8 cellular contexts compared by ENCODE assay signal in the genomic region with DNA sequence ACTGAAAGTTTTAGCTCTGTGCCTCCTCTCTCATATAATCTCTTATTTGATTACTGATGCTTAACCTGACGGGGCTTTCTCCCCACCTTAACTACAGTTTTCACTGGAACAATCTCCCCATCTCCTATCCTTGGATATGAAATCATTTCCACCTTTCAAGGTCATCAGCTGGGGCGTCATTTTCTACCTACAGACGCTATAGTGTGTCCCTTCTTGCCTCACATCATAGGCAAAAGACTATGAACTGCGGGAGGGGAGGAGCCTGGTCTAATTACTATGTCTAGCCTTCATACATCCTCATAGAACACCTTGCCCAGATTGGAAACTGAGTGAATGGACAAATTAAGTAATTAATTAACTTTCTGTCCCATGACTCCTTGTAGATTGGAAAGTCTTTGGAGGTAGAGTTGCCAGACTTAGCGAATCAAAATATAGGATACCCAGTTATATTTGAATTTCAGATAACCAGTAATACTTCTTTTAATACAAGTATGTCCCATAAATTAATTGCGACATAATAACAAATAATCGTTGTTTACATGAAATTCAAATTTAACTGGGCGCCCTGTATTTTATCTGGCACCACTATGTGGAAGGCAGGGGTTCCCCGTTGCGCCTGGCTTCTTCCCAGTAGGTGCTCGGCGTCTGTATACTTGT. TPM values are rescaled to one million over a fixed set of nuclear protein-coding genes. Genes with fewer than 3 reads are reported as not detected.
DNase-seq lines count a peak whose midpoint lies in the region; ATAC-seq lines count a peak whose summit lies in the region.

No MANE protein-coding gene starts in this region.

- peaks cover 0 to 15% (median 5%) of the 10 kb centered on the region in 11 experiments; a peak in 8 of 22 replicates for H3K27me3 ChIP-seq in BLaER1 treated with 17β-estradiol and CSF1 and Interleukin-3, amounts not matched to agents 10 nM and 100 nM
- H3K27me3 ChIP-seq in effector memory CD4-positive, alpha-beta T cell (replicated peaks; ENCODE audit: control insufficient read depth, insufficient read depth, low read length, poor library complexity, severe bottlenecking): no peaks in the 10 kb centered on the region

- peak; percentile 52 for ATAC-seq in GM21528 (IDR thresholded peaks at IDR 0.05; ENCODE audit: low FRiP score, unreplicated experiment)
- ATAC-seq in natural killer cell treated with Interleukin-12 subunit alpha and Interleukin-12 subunit beta and Interleukin-15 and Interleukin-18, amount 100 ng/mL, for 72 hours: peak in 1 of 2 donors; percentile 52
- ATAC-seq in HG03139 (IDR thresholded peaks at IDR 0.05; ENCODE audit: unreplicated experiment): no peak

- peaks cover 9 to 49% (median 12%) of the 10 kb centered on the region in 10 experiments for H3K4me1 ChIP-seq in BLaER1 treated with 17β-estradiol and CSF1 and Interleukin-3, amounts not matched to agents 10 nM and 100 nM
- peaks cover 7% of the 10 kb centered on the region for H3K4me1 ChIP-seq in effector memory CD4-positive, alpha-beta T cell (ENCODE audit: control insufficient read depth, insufficient read depth, low read length, poor library complexity, severe bottlenecking)

- H3K9ac ChIP-seq in BLaER1 treated with 17β-estradiol and CSF1 and Interleukin-3, amounts not matched to agents 10 nM and 100 nM: peak overlapping the region; percentile 56 to 89 (median 83); a peak in 21 of 22 replicates

- peaks cover 0 to 5% (median 0%) of the 10 kb centered on the region in 11 experiments; a peak in 2 of 22 replicates for H3K9me3 ChIP-seq in BLaER1 treated with 17β-estradiol and CSF1 and Interleukin-3, amounts not matched to agents 10 nM and 100 nM (replicated peaks in 1 of 11)
- H3K9me3 ChIP-seq in effector memory CD4-positive, alpha-beta T cell (ENCODE audit: control insufficient read depth, low read length): no peaks in the 10 kb centered on the region

- peak overlapping the region; percentile 72 to 88 (median 78) for H3K4me3 ChIP-seq in BLaER1 treated with 17β-estradiol and CSF1 and Interleukin-3, amounts not matched to agents 10 nM and 100 nM
- H3K4me3 ChIP-seq in effector memory CD4-positive, alpha-beta T cell (ENCODE audit: insufficient read depth, low read depth, low read length, poor library complexity, severe bottlenecking): peak overlapping the region; percentile 69

- DNase-seq in NCI-H2227 treated with DMSO at 0.1 percent for 48 hours (lab: John Stamatoyannopoulos, UW) (peak; percentile 36), HuH-7.5 (ENCODE audit: low spot score) (no peak), ureter (ENCODE audit: low spot score) (no peak)
- no peak for DNase-seq in effector memory CD4-positive, alpha-beta T cell
- DNase-seq in natural killer cell treated with Interleukin-12 subunit alpha and Interleukin-12 subunit beta and Interleukin-15 and Interleukin-18, amount 100 ng/mL, for 72 hours (ENCODE audit: low spot score): no peak

- peak overlapping the region; percentile 32 to 73 (median 59) for H3K4me2 ChIP-seq in BLaER1 treated with 17β-estradiol and CSF1 and Interleukin-3, amounts not matched to agents 10 nM and 100 nM

- H3K27ac ChIP-seq in BLaER1 treated with 17β-estradiol and CSF1 and Interleukin-3, amounts not matched to agents 10 nM and 100 nM: peak overlapping the region in 10 of 11 experiments; percentile 25 to 84 (median 71); a peak in 19 of 22 replicates
- peak overlapping the region; percentile 85 for H3K27ac ChIP-seq in effector memory CD4-positive, alpha-beta T cell (ENCODE audit: insufficient read depth, low read length, poor library complexity, severe bottlenecking)

- H3K36me3 Mint-ChIP-seq in natural killer cell treated with Interleukin-12 subunit alpha and Interleukin-12 subunit beta and Interleukin-15 and Interleukin-18, amount 100 ng/mL, for 72 hours: no peaks in the 10 kb centered on the region

- no peaks in the 10 kb centered on the region for H3K9me3 Mint-ChIP-seq in natural killer cell treated with Interleukin-12 subunit alpha and Interleukin-12 subunit beta and Interleukin-15 and Interleukin-18, amount 100 ng/mL, for 72 hours

- peak overlapping the region; percentile 88 to 92 for H3K27ac Mint-ChIP-seq in natural killer cell treated with Interleukin-12 subunit alpha and Interleukin-12 subunit beta and Interleukin-15 and Interleukin-18, amount 100 ng/mL, for 72 hours

- H3K4me1 Mint-ChIP-seq in natural killer cell treated with Interleukin-12 subunit alpha and Interleukin-12 subunit beta and Interleukin-15 and Interleukin-18, amount 100 ng/mL, for 72 hours (ENCODE audit: low read depth in 2 of 2): peaks cover 22 to 25% of the 10 kb centered on the region in 2 donors

- no peaks in the 10 kb centered on the region for H3K36me3 ChIP-seq in BLaER1 treated with 17β-estradiol and CSF1 and Interleukin-3, amounts not matched to agents 10 nM and 100 nM
- no peaks in the 10 kb centered on the region for H3K36me3 ChIP-seq in effector memory CD4-positive, alpha-beta T cell (ENCODE audit: control insufficient read depth, insufficient read depth, low read length)

- H3K4me3 Mint-ChIP-seq in natural killer cell treated with Interleukin-12 subunit alpha and Interleukin-12 subunit beta and Interleukin-15 and Interleukin-18, amount 100 ng/mL, for 72 hours: peak overlapping the region; percentile 95

- peaks cover 8 to 34% (median 23%) of the 10 kb centered on the region in 11 experiments; a peak in 16 of 22 replicates for H4K20me1 ChIP-seq in BLaER1 treated with 17β-estradiol and CSF1 and Interleukin-3, amounts not matched to agents 10 nM and 100 nM

- peaks cover 0 to 12% of the 10 kb centered on the region in 2 donors for H3K27me3 Mint-ChIP-seq in natural killer cell treated with Interleukin-12 subunit alpha and Interleukin-12 subunit beta and Interleukin-15 and Interleukin-18, amount 100 ng/mL, for 72 hours

RNA-seq across cellular contexts. Expression of a gene that starts 0.8 kb away (rescaled TPM):
- total RNA-seq in natural killer cell treated with Interleukin-12 subunit alpha and Interleukin-12 subunit beta and Interleukin-15 and Interleukin-18, amount 100 ng/mL, for 72 hours: 10 to 100 TPM; 49.5 to 80.0 TPM
- total RNA-seq in ureter: 106 TPM

RNA-seq across cellular contexts. Expression of a gene that starts 43.2 kb away (rescaled TPM):
- total RNA-seq in natural killer cell treated with Interleukin-12 subunit alpha and Interleukin-12 subunit beta and Interleukin-15 and Interleukin-18, amount 100 ng/mL, for 72 hours: not detected
- total RNA-seq in ureter: not detected
